In genomic region chr7:56092789-56093531, GRCh38 we compare ENCODE assay signal across 8 cellular contexts. TPM values are rescaled to one million over a fixed set of nuclear protein-coding genes. Genes with fewer than 3 reads are reported as not detected.
DNase-seq lines count a peak whose midpoint lies in the region; ATAC-seq, FAIRE-seq and TF ChIP-seq lines count a peak whose summit lies in the region.

Gene PHKG1, minus strand, starts transcription at chr7:56092952. Its CDS starts 4,011 bp downstream, at chr7:56088941.

- no peak within 1 kb of the TSS for H3K27ac Mint-ChIP-seq in GM23338

- H3K27me3 ChIP-seq in GM23338 (ENCODE audit: insufficient read depth), result no peaks in the 10 kb centered on the region
- H3K27me3 ChIP-seq in esophagus (ENCODE audit: control insufficient read depth in 1 of 2, insufficient read depth in 2 of 2, low read length in 2 of 2), result no peaks in the 10 kb centered on the region

- no peaks in the 10 kb centered on the region for H3K79me2 ChIP-seq in GM23338 (replicated peaks; ENCODE audit: insufficient read depth)

- no peak within 1 kb of the TSS for H2AFZ ChIP-seq in GM23338

- no peaks in the 10 kb centered on the region for H3K36me3 ChIP-seq in GM23338 (ENCODE audit: insufficient read depth)
- H3K36me3 ChIP-seq in esophagus (ENCODE audit: control insufficient read depth in 2 of 2, insufficient read depth in 2 of 2, low read length in 1 of 2), result peaks cover 0 to 4% of the 10 kb centered on the region in 2 donors

- H3K9me2 ChIP-seq in GM23338 (ENCODE audit: insufficient read depth), result no peaks in the 10 kb centered on the region

- H3K9me3 Mint-ChIP-seq in GM23338, result peaks cover 66% of the 10 kb centered on the region

- peak; percentile 40 for DNase-seq in GM23338 (ENCODE audit: low spot score)
- peak; percentile 14 for DNase-seq in RCC 7860 (ENCODE audit: low spot score)
- peak; percentile 98 for DNase-seq in myocyte (ENCODE audit: low read depth)
- no peak for DNase-seq in NCI-H524 treated with DMSO at 0.1 percent for 48 hours (lab: John Stamatoyannopoulos, UW)
- no peak for DNase-seq in NCI-H1417 (lab: John Stamatoyannopoulos, UW)

- FAIRE-seq in RCC 7860 (lab: Jason Lieb, UNC), result no peak

- 24 to 34% methylated on average over 19 of the region's 19 CpGs for WGBS in esophagus, 2 donors

- H3K4me1 ChIP-seq in GM23338 (ENCODE audit: insufficient read depth) (no peaks in the 10 kb centered on the region), esophagus (ENCODE audit: control insufficient read depth in 2 of 2, insufficient read depth in 2 of 2, low read length in 1 of 2) (peaks cover 0 to 3% of the 10 kb centered on the region in 2 donors)

- peak; percentile 37 to 52 for TF ChIP-seq CTCF in GM23338 (conservative IDR thresholded peaks at IDR 0.05; ENCODE audit: low read depth in 2 of 2)

- no peak within 1 kb of the TSS for H3K4me2 ChIP-seq in GM23338

- H3K27ac ChIP-seq in GM23338 (ENCODE audit: low read depth) (no peak within 1 kb of the TSS), esophagus (ENCODE audit: low read depth in 2 of 2, low read length in 1 of 2) (peak within 1 kb of the TSS; percentile 50 to 64)

- peaks cover 12% of the 10 kb centered on the region; the same call in 2 of the 3 replicates for H3K36me3 Mint-ChIP-seq in GM23338 (ENCODE audit: low read depth)

- no peaks in the 10 kb centered on the region for H4K20me1 ChIP-seq in GM23338 (replicated peaks; ENCODE audit: insufficient read depth)

- H3F3A ChIP-seq in GM23338 (replicated peaks; ENCODE audit: low read depth), result no peaks in the 10 kb centered on the region

- H3K4me1 Mint-ChIP-seq in GM23338, result no peaks in the 10 kb centered on the region

- no peaks in the 10 kb centered on the region for H3K9me3 ChIP-seq in esophagus (ENCODE audit: control insufficient read depth in 2 of 2, insufficient read depth in 1 of 2, low read depth in 1 of 2, low read length in 1 of 2)

- H3K4me3 ChIP-seq in GM23338 (no peak within 1 kb of the TSS), esophagus (ENCODE audit: low read depth in 1 of 2, low read length in 2 of 2) (no peak within 1 kb of the TSS)

- ATAC-seq in GM23338 (peak; percentile 58), HG02840 (IDR thresholded peaks at IDR 0.05; ENCODE audit: low FRiP score, unreplicated experiment) (no peak), GM21825 (IDR thresholded peaks at IDR 0.05; ENCODE audit: unreplicated experiment) (no peak)

- peaks cover 1% of the 10 kb centered on the region for H3K27me3 Mint-ChIP-seq in GM23338 (ENCODE audit: insufficient read depth, low read depth, poor library complexity)

- no peak within 1 kb of the TSS for H3K4me3 Mint-ChIP-seq in GM23338

TF ChIP-seq in GM23338, 12 proteins besides CTCF, POLR2A, EP300 and RAD21 (continues in another document):
- TF ChIP-seq, protein P1, sequence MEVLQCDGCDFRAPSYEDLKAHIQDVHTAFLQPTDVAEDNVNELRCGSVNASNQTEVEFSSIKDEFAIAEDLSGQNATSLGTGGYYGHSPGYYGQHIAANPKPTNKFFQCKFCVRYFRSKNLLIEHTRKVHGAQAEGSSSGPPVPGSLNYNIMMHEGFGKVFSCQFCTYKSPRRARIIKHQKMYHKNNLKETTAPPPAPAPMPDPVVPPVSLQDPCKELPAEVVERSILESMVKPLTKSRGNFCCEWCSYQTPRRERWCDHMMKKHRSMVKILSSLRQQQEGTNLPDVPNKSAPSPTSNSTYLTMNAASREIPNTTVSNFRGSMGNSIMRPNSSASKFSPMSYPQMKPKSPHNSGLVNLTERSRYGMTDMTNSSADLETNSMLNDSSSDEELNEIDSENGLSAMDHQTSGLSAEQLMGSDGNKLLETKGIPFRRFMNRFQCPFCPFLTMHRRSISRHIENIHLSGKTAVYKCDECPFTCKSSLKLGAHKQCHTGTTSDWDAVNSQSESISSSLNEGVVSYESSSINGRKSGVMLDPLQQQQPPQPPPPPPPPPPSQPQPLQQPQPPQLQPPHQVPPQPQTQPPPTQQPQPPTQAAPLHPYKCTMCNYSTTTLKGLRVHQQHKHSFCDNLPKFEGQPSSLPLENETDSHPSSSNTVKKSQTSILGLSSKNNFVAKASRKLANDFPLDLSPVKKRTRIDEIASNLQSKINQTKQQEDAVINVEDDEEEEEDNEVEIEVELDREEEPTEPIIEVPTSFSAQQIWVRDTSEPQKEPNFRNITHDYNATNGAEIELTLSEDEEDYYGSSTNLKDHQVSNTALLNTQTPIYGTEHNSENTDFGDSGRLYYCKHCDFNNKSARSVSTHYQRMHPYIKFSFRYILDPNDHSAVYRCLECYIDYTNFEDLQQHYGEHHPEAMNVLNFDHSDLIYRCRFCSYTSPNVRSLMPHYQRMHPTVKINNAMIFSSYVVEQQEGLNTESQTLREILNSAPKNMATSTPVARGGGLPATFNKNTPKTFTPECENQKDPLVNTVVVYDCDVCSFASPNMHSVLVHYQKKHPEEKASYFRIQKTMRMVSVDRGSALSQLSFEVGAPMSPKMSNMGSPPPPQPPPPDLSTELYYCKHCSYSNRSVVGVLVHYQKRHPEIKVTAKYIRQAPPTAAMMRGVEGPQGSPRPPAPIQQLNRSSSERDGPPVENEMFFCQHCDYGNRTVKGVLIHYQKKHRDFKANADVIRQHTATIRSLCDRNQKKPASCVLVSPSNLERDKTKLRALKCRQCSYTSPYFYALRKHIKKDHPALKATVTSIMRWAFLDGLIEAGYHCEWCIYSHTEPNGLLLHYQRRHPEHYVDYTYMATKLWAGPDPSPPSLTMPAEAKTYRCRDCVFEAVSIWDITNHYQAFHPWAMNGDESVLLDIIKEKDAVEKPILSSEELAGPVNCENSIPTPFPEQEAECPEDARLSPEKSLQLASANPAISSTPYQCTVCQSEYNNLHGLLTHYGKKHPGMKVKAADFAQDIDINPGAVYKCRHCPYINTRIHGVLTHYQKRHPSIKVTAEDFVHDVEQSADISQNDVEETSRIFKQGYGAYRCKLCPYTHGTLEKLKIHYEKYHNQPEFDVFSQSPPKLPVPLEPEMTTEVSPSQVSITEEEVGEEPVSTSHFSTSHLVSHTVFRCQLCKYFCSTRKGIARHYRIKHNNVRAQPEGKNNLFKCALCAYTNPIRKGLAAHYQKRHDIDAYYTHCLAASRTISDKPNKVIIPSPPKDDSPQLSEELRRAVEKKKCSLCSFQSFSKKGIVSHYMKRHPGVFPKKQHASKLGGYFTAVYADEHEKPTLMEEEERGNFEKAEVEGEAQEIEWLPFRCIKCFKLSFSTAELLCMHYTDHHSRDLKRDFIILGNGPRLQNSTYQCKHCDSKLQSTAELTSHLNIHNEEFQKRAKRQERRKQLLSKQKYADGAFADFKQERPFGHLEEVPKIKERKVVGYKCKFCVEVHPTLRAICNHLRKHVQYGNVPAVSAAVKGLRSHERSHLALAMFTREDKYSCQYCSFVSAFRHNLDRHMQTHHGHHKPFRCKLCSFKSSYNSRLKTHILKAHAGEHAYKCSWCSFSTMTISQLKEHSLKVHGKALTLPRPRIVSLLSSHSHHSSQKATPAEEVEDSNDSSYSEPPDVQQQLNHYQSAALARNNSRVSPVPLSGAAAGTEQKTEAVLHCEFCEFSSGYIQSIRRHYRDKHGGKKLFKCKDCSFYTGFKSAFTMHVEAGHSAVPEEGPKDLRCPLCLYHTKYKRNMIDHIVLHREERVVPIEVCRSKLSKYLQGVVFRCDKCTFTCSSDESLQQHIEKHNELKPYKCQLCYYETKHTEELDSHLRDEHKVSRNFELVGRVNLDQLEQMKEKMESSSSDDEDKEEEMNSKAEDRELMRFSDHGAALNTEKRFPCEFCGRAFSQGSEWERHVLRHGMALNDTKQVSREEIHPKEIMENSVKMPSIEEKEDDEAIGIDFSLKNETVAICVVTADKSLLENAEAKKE (CRISPR knock-in tag; IDR thresholded peaks at IDR 0.05), result no peak
- no peak for TF ChIP-seq NANOG (IDR thresholded peaks at IDR 0.05; ENCODE audit: borderline replicate concordance)
- no peak for TF ChIP-seq ZNF331 (CRISPR knock-in tag; IDR thresholded peaks at IDR 0.05; ENCODE audit: low read depth)
- TF ChIP-seq JUNB (IDR thresholded peaks at IDR 0.05; ENCODE audit: unreplicated experiment), result no peak
- TF ChIP-seq, protein P2, sequence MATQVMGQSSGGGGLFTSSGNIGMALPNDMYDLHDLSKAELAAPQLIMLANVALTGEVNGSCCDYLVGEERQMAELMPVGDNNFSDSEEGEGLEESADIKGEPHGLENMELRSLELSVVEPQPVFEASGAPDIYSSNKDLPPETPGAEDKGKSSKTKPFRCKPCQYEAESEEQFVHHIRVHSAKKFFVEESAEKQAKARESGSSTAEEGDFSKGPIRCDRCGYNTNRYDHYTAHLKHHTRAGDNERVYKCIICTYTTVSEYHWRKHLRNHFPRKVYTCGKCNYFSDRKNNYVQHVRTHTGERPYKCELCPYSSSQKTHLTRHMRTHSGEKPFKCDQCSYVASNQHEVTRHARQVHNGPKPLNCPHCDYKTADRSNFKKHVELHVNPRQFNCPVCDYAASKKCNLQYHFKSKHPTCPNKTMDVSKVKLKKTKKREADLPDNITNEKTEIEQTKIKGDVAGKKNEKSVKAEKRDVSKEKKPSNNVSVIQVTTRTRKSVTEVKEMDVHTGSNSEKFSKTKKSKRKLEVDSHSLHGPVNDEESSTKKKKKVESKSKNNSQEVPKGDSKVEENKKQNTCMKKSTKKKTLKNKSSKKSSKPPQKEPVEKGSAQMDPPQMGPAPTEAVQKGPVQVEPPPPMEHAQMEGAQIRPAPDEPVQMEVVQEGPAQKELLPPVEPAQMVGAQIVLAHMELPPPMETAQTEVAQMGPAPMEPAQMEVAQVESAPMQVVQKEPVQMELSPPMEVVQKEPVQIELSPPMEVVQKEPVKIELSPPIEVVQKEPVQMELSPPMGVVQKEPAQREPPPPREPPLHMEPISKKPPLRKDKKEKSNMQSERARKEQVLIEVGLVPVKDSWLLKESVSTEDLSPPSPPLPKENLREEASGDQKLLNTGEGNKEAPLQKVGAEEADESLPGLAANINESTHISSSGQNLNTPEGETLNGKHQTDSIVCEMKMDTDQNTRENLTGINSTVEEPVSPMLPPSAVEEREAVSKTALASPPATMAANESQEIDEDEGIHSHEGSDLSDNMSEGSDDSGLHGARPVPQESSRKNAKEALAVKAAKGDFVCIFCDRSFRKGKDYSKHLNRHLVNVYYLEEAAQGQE (IDR thresholded peaks at IDR 0.05; ENCODE audit: unreplicated experiment), result no peak
- TF ChIP-seq ZNF114 (CRISPR knock-in tag; IDR thresholded peaks at IDR 0.05), result no peak
- no peak for TF ChIP-seq EZH2 (IDR thresholded peaks at IDR 0.05; ENCODE audit: low read depth, unreplicated experiment)
- no peak for TF ChIP-seq CREB1 (CRISPR knock-in tag; IDR thresholded peaks at IDR 0.05; ENCODE audit: low read depth)

RNA-seq across cellular contexts. Expression of gene PHKG1, which starts in this region (rescaled TPM):
- not detected in 2 replicates for total RNA-seq in GM23338 (2014; rRNA removed; shearing (Covaris generic))
- polyA plus RNA-seq in GM23338 (2016; fragmentation: Nextera tagmentation; extraction: Ambion mirVana) (0.38 TPM in 1 of 2 replicates, not detected in the other), esophagus (1 to 10 TPM; 1.1 to 1.3 TPM)
- 35.2 and 57.5 TPM in 2 replicates for total RNA-seq in myocyte
- 10.1 TPM for polyA plus RNA-seq in myocyte (2012)

Comparison
In these comparisons a context has a peak if more than half of its experiments do, and no peak if none do; other contexts are left out.
1. RNA of gene PHKG1 (total RNA-seq): 35.2 to 57.5 TPM in myocyte; not detected in GM23338; every median in the first group is over 10 times any median in the second.
2. Peak in DNase-seq and ATAC-seq in GM23338; RNA of the gene not detected or under 1 TPM.
3. DNase-seq: peak in RCC 7860 (single experiment) and myocyte (single experiment); none in NCI-H524 treated with DMSO at 0.1 percent for 48 hours (single experiment) and NCI-H1417 (0 of 3).